In the genomic region with DNA sequence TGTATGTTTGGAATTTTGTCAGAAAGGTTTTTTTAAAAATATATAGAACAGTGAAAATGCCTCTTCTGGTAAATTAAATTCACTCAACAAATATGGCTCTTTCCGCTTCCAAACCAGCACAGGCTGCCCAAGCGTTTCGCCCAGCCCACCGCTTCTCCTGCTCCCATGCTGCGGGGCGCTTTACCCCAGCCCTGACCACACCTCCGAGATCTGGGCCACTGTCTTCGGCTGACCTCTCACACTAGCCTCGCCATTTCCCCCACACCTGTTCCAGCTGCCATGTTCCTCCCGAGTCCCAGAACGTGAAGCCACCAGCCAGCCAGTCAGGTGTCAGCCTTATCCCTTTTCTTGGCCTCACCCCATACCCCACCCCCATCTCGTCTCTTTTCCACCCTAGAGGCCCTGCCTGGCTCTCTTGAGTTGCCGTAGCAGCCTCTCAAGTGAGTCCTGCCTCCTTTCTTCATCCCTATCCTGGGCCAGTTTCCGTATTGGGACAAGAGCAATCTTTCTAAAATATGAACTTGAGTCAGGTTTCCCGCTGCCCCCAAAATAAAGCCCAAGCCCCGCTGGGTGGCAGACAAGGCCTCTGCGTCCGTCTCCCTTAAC, we compare ENCODE assay signal across 17 cellular contexts. TPM values are rescaled to one million over a fixed set of nuclear protein-coding genes. Genes with fewer than 3 reads are reported as not detected.
DNase-seq lines count a peak whose midpoint lies in the region; ATAC-seq and TF ChIP-seq lines count a peak whose summit lies in the region.
"Had no signal": no experiment of that assay in that cellular context is flagged by ENCODE, and none has a peak within 500 bp of the region (broad histone marks: within the 10 kb centered on the region; RNA-seq: fewer than 3 reads in every experiment).

No MANE protein-coding gene starts in this region.

- H3K56ac ChIP-seq in IMR-90 (ENCODE audit: extremely low read depth, insufficient read depth, low read length): no peak overlapping the region

- H2BK15ac ChIP-seq in IMR-90 (ENCODE audit: low read depth, low read length): no peak overlapping the region; the same call in 2 of the 3 replicates

- BruUV-seq in IMR-90 (replicated peaks; lab: Mats Ljungman, UMichigan): no TSS peak

- H3K27ac Mint-ChIP-seq in dendritic cell treated with granulocyte-macrophage colony-stimulating factor and Interleukin-4, amounts not matched to agents 40 ng/mL and 50 ng/mL, for 4 days: peak overlapping the region; percentile 8
- H3K27ac Mint-ChIP-seq in activated T-cell treated with anti-CD3 and anti-CD28 coated beads, Interleukin-2, amount 50 U/mL, for 72 hours: no peak overlapping the region
- H3K27ac Mint-ChIP-seq in progenitor cell of endocrine pancreas: no peak overlapping the region
- peak overlapping the region in 1 of 8 donors; percentile 49 for H3K27ac Mint-ChIP-seq in CD8-positive, alpha-beta memory T cell
- H3K27ac Mint-ChIP-seq: B cell, HFFc6, IgD-negative memory B cell had no signal

- H3K23ac ChIP-seq in IMR-90 (ENCODE audit: low read depth, low read length): no peak overlapping the region

- peaks cover 6% of the 10 kb centered on the region for H3K27me3 Mint-ChIP-seq in dendritic cell treated with granulocyte-macrophage colony-stimulating factor and Interleukin-4, amounts not matched to agents 40 ng/mL and 50 ng/mL, for 4 days
- peaks cover 32% of the 10 kb centered on the region for H3K27me3 Mint-ChIP-seq in activated T-cell treated with anti-CD3 and anti-CD28 coated beads, Interleukin-2, amount 50 U/mL, for 72 hours (ENCODE audit: low read depth)
- no peaks in the 10 kb centered on the region for H3K27me3 Mint-ChIP-seq in progenitor cell of endocrine pancreas
- peaks cover 0 to 7% of the 10 kb centered on the region in 2 donors for H3K27me3 Mint-ChIP-seq in CD8-positive, alpha-beta memory T cell
- H3K27me3 Mint-ChIP-seq: B cell, IgD-negative memory B cell had no signal

- H2AK5ac ChIP-seq in IMR-90 (ENCODE audit: low read depth, low read length): 0 out of 2 replicates have a peak overlapping the region, but pooled peaks have one; percentile 48

- H4K8ac ChIP-seq in IMR-90 (ENCODE audit: low read depth in 2 of 2, low read length in 2 of 2): no peak overlapping the region

- CTCF ChIA-PET in IMR-90 (lab: Yijun Ruan, JAX): no interaction called here
- CTCF ChIA-PET in CD8-positive, alpha-beta memory T cell (lab: Charles Lee): no interaction called here

- H3K27me3 ChIP-seq in IMR-90 (ENCODE audit: control insufficient read depth, insufficient read depth, low read length): no peaks in the 10 kb centered on the region
- H3K27me3 ChIP-seq in CD8-positive, alpha-beta memory T cell (ENCODE audit: insufficient read depth, low read length, poor library complexity, severe bottlenecking): no peaks in the 10 kb centered on the region

- no peak for TF ChIP-seq POLR2A in IMR-90 (IDR thresholded peaks at IDR 0.05; ENCODE audit: low read depth, low read length)

- H3K4me3 Mint-ChIP-seq in dendritic cell treated with granulocyte-macrophage colony-stimulating factor and Interleukin-4, amounts not matched to agents 40 ng/mL and 50 ng/mL, for 4 days: no peak overlapping the region
- no peak overlapping the region for H3K4me3 Mint-ChIP-seq in activated T-cell treated with anti-CD3 and anti-CD28 coated beads, Interleukin-2, amount 50 U/mL, for 72 hours
- no peak overlapping the region for H3K4me3 Mint-ChIP-seq in progenitor cell of endocrine pancreas (ENCODE audit: low read depth)
- H3K4me3 Mint-ChIP-seq in CD8-positive, alpha-beta memory T cell: no peak overlapping the region
- H3K4me3 Mint-ChIP-seq: B cell, HFFc6, IgD-negative memory B cell had no signal

- H3K27ac ChIP-seq in IMR-90 (ENCODE audit: insufficient read depth, low read length): no peak overlapping the region
- no peak overlapping the region for H3K27ac ChIP-seq in CD8-positive, alpha-beta memory T cell (ENCODE audit: low read depth, low read length)

- intact Hi-C loops in IMR-90 (cut with micrococcal nuclease): loop anchor here (1.0 to 2.0 kb wide), 2 partner anchors 114 to 237 kb away; no protein-coding TSS in a partner anchor
- intact Hi-C loops in dendritic cell treated with granulocyte-macrophage colony-stimulating factor and Interleukin-4, amounts not matched to agents 40 ng/mL and 50 ng/mL, for 4 days (cut with micrococcal nuclease): loop anchor here (2.0 to 10.0 kb wide), 2 partner anchors 171 to 241 kb away; no protein-coding TSS in a partner anchor

- H2AFZ ChIP-seq in IMR-90 (replicated peaks; ENCODE audit: low read length, poor library complexity): peak overlapping the region; percentile 14

- peaks cover 8% of the 10 kb centered on the region for H3K9me1 ChIP-seq in IMR-90 (ENCODE audit: insufficient read depth, low read length)

- H4K5ac ChIP-seq in IMR-90 (ENCODE audit: low read depth, low read length): no peak overlapping the region

- H4K20me1 ChIP-seq in IMR-90 (ENCODE audit: insufficient read depth, low read length): no peaks in the 10 kb centered on the region

- H3K18ac ChIP-seq in IMR-90 (ENCODE audit: low read depth, low read length): no peak overlapping the region

- H3K4me1 Mint-ChIP-seq in dendritic cell treated with granulocyte-macrophage colony-stimulating factor and Interleukin-4, amounts not matched to agents 40 ng/mL and 50 ng/mL, for 4 days (ENCODE audit: low read depth): peaks cover 48% of the 10 kb centered on the region
- H3K4me1 Mint-ChIP-seq in activated T-cell treated with anti-CD3 and anti-CD28 coated beads, Interleukin-2, amount 50 U/mL, for 72 hours (ENCODE audit: low read depth): no peaks in the 10 kb centered on the region
- peaks cover 3% of the 10 kb centered on the region for H3K4me1 Mint-ChIP-seq in progenitor cell of endocrine pancreas (ENCODE audit: low read depth)
- H3K4me1 Mint-ChIP-seq in CD8-positive, alpha-beta memory T cell: no peaks in the 10 kb centered on the region

- H3K4me1 ChIP-seq in IMR-90 (ENCODE audit: control insufficient read depth, insufficient read depth, low read length): peaks cover 16% of the 10 kb centered on the region
- no peaks in the 10 kb centered on the region for H3K4me1 ChIP-seq in CD8-positive, alpha-beta memory T cell (ENCODE audit: insufficient read depth, low read length)

- no peaks in the 10 kb centered on the region for H3K36me3 Mint-ChIP-seq in dendritic cell treated with granulocyte-macrophage colony-stimulating factor and Interleukin-4, amounts not matched to agents 40 ng/mL and 50 ng/mL, for 4 days (ENCODE audit: low read depth)
- no peaks in the 10 kb centered on the region for H3K36me3 Mint-ChIP-seq in activated T-cell treated with anti-CD3 and anti-CD28 coated beads, Interleukin-2, amount 50 U/mL, for 72 hours (ENCODE audit: insufficient read depth in 2 of 2)
- no peaks in the 10 kb centered on the region for H3K36me3 Mint-ChIP-seq in progenitor cell of endocrine pancreas (ENCODE audit: insufficient read depth)
- peaks cover 0 to 3% (median 0%) of the 10 kb centered on the region in 3 donors for H3K36me3 Mint-ChIP-seq in CD8-positive, alpha-beta memory T cell
- H3K36me3 Mint-ChIP-seq: IgD-negative memory B cell had no signal

- H3K4me2 ChIP-seq in IMR-90 (ENCODE audit: low read depth, low read length): no peak overlapping the region

- H2BK20ac ChIP-seq in IMR-90 (ENCODE audit: low read depth, low read length): no peak overlapping the region

- in situ Hi-C loops in IMR-90 (cut with MboI; ENCODE audit: low sequenced_read_pairs): no loop called here

- H3K4me3 ChIP-seq in IMR-90 (ENCODE audit: insufficient read depth, low read depth, low read length): no peak overlapping the region
- no peak overlapping the region for H3K4me3 ChIP-seq in CD8-positive, alpha-beta memory T cell (ENCODE audit: low read length)

- H2BK5ac ChIP-seq in IMR-90 (ENCODE audit: low read depth, low read length, poor library complexity, severe bottlenecking): no peak overlapping the region

- no peak overlapping the region for H3K4ac ChIP-seq in IMR-90 (ENCODE audit: low read depth, low read length)

- no peaks in the 10 kb centered on the region for H3K79me1 ChIP-seq in IMR-90 (ENCODE audit: low read depth in 1 of 2, low read length in 2 of 2)

- no peaks in the 10 kb centered on the region for H3K36me3 ChIP-seq in IMR-90 (ENCODE audit: control insufficient read depth, insufficient read depth, low read length)
- H3K36me3 ChIP-seq in CD8-positive, alpha-beta memory T cell (ENCODE audit: insufficient read depth, low read length): no peaks in the 10 kb centered on the region

- TF ChIP-seq RAD21 in IMR-90 (IDR thresholded peaks at IDR 0.05; ENCODE audit: low read length): no peak

- ATAC-seq in IMR-90 (ENCODE audit: low read depth) (no peak), HG03378 (IDR thresholded peaks at IDR 0.05; ENCODE audit: unreplicated experiment) (no peak)
- no peak for ATAC-seq in activated T-cell treated with anti-CD3 and anti-CD28 coated beads, Interleukin-2, amount 50 U/mL, for 72 hours (replicated peaks in 1 of 2)

- H3K9ac ChIP-seq in IMR-90 (ENCODE audit: low read depth, low read length): no peak overlapping the region

- TF ChIP-seq CTCF in IMR-90 (conservative IDR thresholded peaks at IDR 0.05; ENCODE audit: low read depth, low read length): no peak
- no peak for TF ChIP-seq CTCF in progenitor cell of endocrine pancreas (IDR thresholded peaks at IDR 0.05; ENCODE audit: unreplicated experiment)

- peak overlapping the region; percentile 36 for H2BK120ac ChIP-seq in IMR-90 (ENCODE audit: low read depth, low read length)

- H3K9me3 ChIP-seq in IMR-90 (ENCODE audit: control insufficient read depth, insufficient read depth, low read length): no peaks in the 10 kb centered on the region
- no peaks in the 10 kb centered on the region for H3K9me3 ChIP-seq in CD8-positive, alpha-beta memory T cell (ENCODE audit: low read length)

- no peaks in the 10 kb centered on the region for H3K9me3 Mint-ChIP-seq in dendritic cell treated with granulocyte-macrophage colony-stimulating factor and Interleukin-4, amounts not matched to agents 40 ng/mL and 50 ng/mL, for 4 days
- H3K9me3 Mint-ChIP-seq in activated T-cell treated with anti-CD3 and anti-CD28 coated beads, Interleukin-2, amount 50 U/mL, for 72 hours: no peaks in the 10 kb centered on the region
- no peaks in the 10 kb centered on the region for H3K9me3 Mint-ChIP-seq in progenitor cell of endocrine pancreas (ENCODE audit: low read depth)
- no peaks in the 10 kb centered on the region for H3K9me3 Mint-ChIP-seq in CD8-positive, alpha-beta memory T cell
- H3K9me3 Mint-ChIP-seq: HFFc6, IgD-negative memory B cell had no signal

- H2AK9ac ChIP-seq in IMR-90 (replicated peaks; ENCODE audit: low read depth, low read length, poor library complexity): no peak overlapping the region

- no peak overlapping the region for H3K14ac ChIP-seq in IMR-90 (replicated peaks; ENCODE audit: low read depth, low read length)

- no peak overlapping the region for H4K91ac ChIP-seq in IMR-90 (ENCODE audit: insufficient read depth, low read depth, low read length)

- 91% methylated on average over 6 of the region's 18 CpGs; no CpG with 5 or more reads in 1 of the 2 experiments for WGBS in IMR-90 (ENCODE audit: extremely low coverage in 2 of 2, insufficient read length in 1 of 2), 2 experiments

- POLR2A ChIA-PET in IMR-90 (lab: Charles Lee; ENCODE audit: unreplicated experiment): no interaction called here
- POLR2A ChIA-PET in CD8-positive, alpha-beta memory T cell (lab: Charles Lee): no interaction called here

- DNase-seq in IMR-90: no peak
- peak; percentile 72 for DNase-seq in mesenteric fat pad (ENCODE audit: low spot score)
- DNase-seq in activated T-cell treated with anti-CD3 and anti-CD28 coated beads, Interleukin-2, amount 50 U/mL, for 72 hours: no peak
- DNase-seq in progenitor cell of endocrine pancreas (ENCODE audit: low spot score, unreplicated experiment): no peak
- no peak for DNase-seq in CD8-positive, alpha-beta memory T cell
- DNase-seq: HFFc6, NCI-H1048, NCI-H1417, NCI-H1694, NCI-H2029 treated with DMSO at 0.1 percent for 48 hours, NCI-H2227 treated with DMSO at 0.1 percent for 48 hours, NCI-H526 treated with DMSO at 0.1 percent for 48 hours, SHP77 treated with DMSO at 0.1 percent for 48 hours had no signal

- dilution Hi-C loops in IMR-90 (cut with HindIII; ENCODE audit: low sequenced_read_pairs, unreplicated experiment): no loop called here

RNA-seq across cellular contexts. Expression of gene SLC12A8, which starts 46.5 kb away (rescaled TPM):
- total RNA-seq in IMR-90 (2012; rRNA removed) (1.9 and 2.2 TPM in 2 replicates), mesenteric fat pad (2.3 TPM), progenitor cell of endocrine pancreas (9.2 and 10.7 TPM in 2 replicates)
- 3.5 and 4.3 TPM in 2 replicates for polyA plus RNA-seq in IMR-90 (2012; rRNA removed)
- polyA plus RNA-seq in IMR-90 (2012; cell fraction: cytosol; rRNA removed): 3.6 and 5.2 TPM in 2 replicates
- 10.1 and 12.4 TPM in 2 replicates for polyA plus RNA-seq in IMR-90 (2012; cell fraction: nucleus; rRNA removed; ENCODE audit: low replicate concordance)
- 1 to 10 TPM in 1 of 2 donors, under 1 TPM in 1; 0.53 to 2.2 TPM for total RNA-seq in activated T-cell treated with anti-CD3 and anti-CD28 coated beads, Interleukin-2, amount 50 U/mL, for 72 hours
- 1 to 10 TPM in 1 of 2 experiments, under 1 TPM in 1; 0.91 to 1.0 TPM for total RNA-seq in CD8-positive, alpha-beta memory T cell
- not detected for polyA plus RNA-seq in CD8-positive, alpha-beta memory T cell
- polyA plus RNA-seq: IgD-negative memory B cell had no signal
